ENCODE assay signal across 8 cellular contexts in the genomic region with DNA sequence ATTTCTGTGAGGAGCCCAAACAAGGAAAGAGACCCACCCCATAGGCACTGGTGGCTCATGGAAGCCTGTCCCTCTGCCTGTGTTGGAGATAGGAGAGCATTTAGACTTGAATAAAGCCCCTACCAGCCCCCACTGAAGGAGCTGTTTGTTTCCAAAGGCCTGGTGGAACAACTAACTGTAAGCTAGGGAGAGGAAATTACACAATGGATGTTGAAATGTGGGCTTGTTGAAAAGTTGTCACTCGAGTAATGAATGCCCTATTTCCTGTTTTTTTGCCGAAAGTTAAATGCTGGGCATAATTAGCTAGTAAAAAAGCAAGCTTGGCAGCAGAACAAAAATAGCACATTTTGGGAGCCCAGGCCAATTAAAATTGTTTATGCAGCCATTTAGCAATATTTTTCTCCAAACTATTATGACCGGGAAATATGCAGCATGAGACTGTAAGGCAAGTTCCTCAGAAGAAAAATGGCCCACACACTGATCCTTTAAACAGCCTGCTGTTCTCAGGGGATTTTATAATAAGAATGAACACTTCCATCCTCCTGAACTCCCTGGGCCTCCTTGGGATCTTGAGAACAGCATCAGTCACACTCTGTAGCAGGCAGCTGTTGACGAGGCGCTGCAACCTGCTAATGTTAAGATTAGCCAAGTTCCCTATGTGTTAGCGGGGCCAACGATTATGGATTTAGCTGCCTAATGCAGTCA. TPM values are rescaled to one million over a fixed set of nuclear protein-coding genes. Genes with fewer than 3 reads are reported as not detected.
DNase-seq lines count a peak whose midpoint lies in the region; ATAC-seq and TF ChIP-seq lines count a peak whose summit lies in the region.

No MANE protein-coding gene starts in this region.

- WGBS in upper lobe of left lung, 2 donors: 24 to 28% methylated on average over 5 to 7 of the region's 7 CpGs

- no peak for TF ChIP-seq CTCF in upper lobe of left lung (IDR thresholded peaks at IDR 0.05)

- peaks cover 29 to 54% (median 51%) of the 10 kb centered on the region in 4 donors for H3K4me1 ChIP-seq in upper lobe of left lung

- TF ChIP-seq EP300 in upper lobe of left lung (IDR thresholded peaks at IDR 0.05): peak in 1 of 4 donors; percentile 54

- H3K27me3 ChIP-seq in upper lobe of left lung: no peaks in the 10 kb centered on the region

- DNase-seq in NCI-H2171 treated with DMSO at 0.1 percent for 48 hours (lab: John Stamatoyannopoulos, UW): peak; percentile 64
- DNase-seq in cerebellar cortex (ENCODE audit: low spot score): peak; percentile 3
- peak; percentile 66 for DNase-seq in medulla oblongata (ENCODE audit: extremely low spot score)
- DNase-seq in upper lobe of left lung: peak in 1 of 2 donors; percentile 48
- no peak for DNase-seq in stimulated activated CD4-positive, alpha-beta T cell treated with anti-CD3 and anti-CD28 coated beads, Interleukin-4, amount 100 ng/mL, for 24 hours
- DNase-seq in kidney glomerular epithelial cell (lab: John Stamatoyannopoulos, UW): no peak
- DNase-seq in activated gamma-delta T cell treated with Interleukin-2 at 50 U/mL for 16 hours: no peak

- no peaks in the 10 kb centered on the region for H3K36me3 ChIP-seq in upper lobe of left lung

- H3K9me3 ChIP-seq in upper lobe of left lung: no peaks in the 10 kb centered on the region

- ATAC-seq in upper lobe of left lung (ENCODE audit: low FRiP score in 2 of 2) (peak; percentile 70 to 88), HG03457 (IDR thresholded peaks at IDR 0.05; ENCODE audit: unreplicated experiment) (no peak)

- no peak overlapping the region for H3K4me3 ChIP-seq in upper lobe of left lung

- peak overlapping the region; percentile 74 to 87 (median 82) for H3K27ac ChIP-seq in upper lobe of left lung

- peak in 1 of 4 donors; percentile 29 for TF ChIP-seq POLR2A in upper lobe of left lung (IDR thresholded peaks at IDR 0.05)

RNA-seq across cellular contexts. Expression of a gene that starts 38.6 kb away (rescaled TPM):
- 10 to 100 TPM in 5 of 6 donors, 1 to 10 TPM in 1; 7.3 to 58.5 (median 34.1) TPM for total RNA-seq in upper lobe of left lung

Comparison
In these comparisons a context has a peak if more than half of its experiments do, and no peak if none do; other contexts are left out.
1. DNase-seq: peak in NCI-H2171 treated with DMSO at 0.1 percent for 48 hours (single experiment), cerebellar cortex (single experiment) and medulla oblongata (single experiment); none in stimulated activated CD4-positive, alpha-beta T cell treated with anti-CD3 and anti-CD28 coated beads, Interleukin-4, amount 100 ng/mL, for 24 hours (single experiment), kidney glomerular epithelial cell (single experiment) and activated gamma-delta T cell treated with Interleukin-2 at 50 U/mL for 16 hours (single experiment).